Comparison of ENCODE assay signal across 10 cellular contexts in genomic region chr5:133746834-133747233, GRCh38.
DNase-seq lines count a peak whose midpoint lies in the region; ATAC-seq and TF ChIP-seq lines count a peak whose summit lies in the region.
"Had no signal": no experiment of that assay in that cellular context is flagged by ENCODE, and none has a peak within 500 bp of the region (broad histone marks: within the 10 kb centered on the region; RNA-seq: fewer than 3 reads in every experiment).

No MANE protein-coding gene starts in this region.

- H3K4me3 ChIP-seq in GM12865 (ENCODE audit: low read depth, low read length) (no peak overlapping the region), Panc1 (ENCODE audit: low read depth in 2 of 2, low read length in 2 of 2) (no peak overlapping the region), fibroblast of mammary gland (ENCODE audit: control insufficient read depth, low read depth, low read length) (no peak overlapping the region)

- in situ Hi-C loops in Panc1 (cut with HindIII; ENCODE audit: low pct_unique_long_range_greater_than_20kb, low sequenced_read_pairs) = no loop called here

- no peaks in the 10 kb centered on the region for H3K4me1 ChIP-seq in Panc1 (ENCODE audit: control insufficient read depth, insufficient read depth, low read length)

- H3K27ac ChIP-seq in 22Rv1 (no peak overlapping the region), Panc1 (ENCODE audit: low read length) (no peak overlapping the region)

- CTCF ChIA-PET in Panc1 (lab: Charles Lee) = no interaction called here

- no peaks in the 10 kb centered on the region for H3K36me3 ChIP-seq in Panc1 (ENCODE audit: control insufficient read depth, insufficient read depth, low read length)

- peaks cover 4% of the 10 kb centered on the region for H3K27me3 ChIP-seq in Panc1 (ENCODE audit: control insufficient read depth, insufficient read depth, low read length)

- BruUV-seq in Panc1 (replicated peaks; lab: Mats Ljungman, UMichigan) = no TSS peak

- DNase-seq in GM12865 (ENCODE audit: low read depth) = peak; percentile 36
- DNase-seq in Panc1 (ENCODE audit: low read depth, low spot score) = no peak
- no peak for DNase-seq in fibroblast of mammary gland (ENCODE audit: low read depth)
- DNase-seq in activated effector memory CD4-positive, alpha-beta T cell treated with Interleukin-2 at 50 U/mL for 16 hours = no peak
- DNase-seq: foreskin fibroblast, NCI-H2081 treated with DMSO at 0.1 percent for 48 hours had no signal

- intact Hi-C loops in Panc1 (cut with micrococcal nuclease; ENCODE audit: unreplicated experiment) = no loop called here

- H3K9me3 ChIP-seq in Panc1 (ENCODE audit: control insufficient read depth, insufficient read depth, low read depth, low read length) = no peaks in the 10 kb centered on the region

- POLR2A ChIA-PET in Panc1 (lab: Charles Lee) = no interaction called here

- TF ChIP-seq CTCF in 22Rv1 (IDR thresholded peaks at IDR 0.05) (peak; percentile 58), GM12865 (IDR thresholded peaks at IDR 0.05; ENCODE audit: insufficient read depth, low read depth, low read length, missing control alignments) (peak; percentile 40), Panc1 (IDR thresholded peaks at IDR 0.05) (peak; percentile 52), fibroblast of mammary gland (conservative IDR thresholded peaks at IDR 0.05; ENCODE audit: control insufficient read depth, insufficient read depth, low read depth, low read length) (peak; percentile 11)

- ATAC-seq in Panc1 = no peak
- ATAC-seq in HG03045 (IDR thresholded peaks at IDR 0.05; ENCODE audit: unreplicated experiment) = no peak
- no peak for ATAC-seq in GM21619 (IDR thresholded peaks at IDR 0.05; ENCODE audit: unreplicated experiment)
- ATAC-seq in GM21717 (IDR thresholded peaks at IDR 0.05; ENCODE audit: unreplicated experiment) = no peak
